ENCODE assay signal across 40 cellular contexts in genomic region chr10:78441010-78441409, GRCh38.
"Had no signal": no experiment of that assay in that cellular context is flagged by ENCODE, and none has a peak within 500 bp of the region (broad histone marks: within the 10 kb centered on the region; RNA-seq: fewer than 3 reads in every experiment).

No MANE protein-coding gene starts in this region.

- FAIRE-seq: astrocyte, bronchial epithelial cell had no signal

- H3K27ac ChIP-seq: adrenal gland, ascending aorta, brain microvascular endothelial cell, breast epithelium, cardiac muscle cell had no signal

- H3K4me3 Mint-ChIP-seq: activated naive CD4-positive, alpha-beta T cell treated with anti-CD3 and anti-CD28 coated beads for 36 hours; activated naive CD4-positive, alpha-beta T cell treated with anti-CD3 and anti-CD28 coated beads, Interleukin-2, amount 10 ng/mL, durations not matched to agents 7 days and 5 days; activated naive CD4-positive, alpha-beta T cell treated with anti-CD3 and anti-CD28 coated beads, Interleukin-2, amount 50 U/mL, for 24 hours; activated naive CD8-positive, alpha-beta T cell; activated naive CD8-positive, alpha-beta T cell treated with anti-CD3 and anti-CD28 coated beads for 36 hours; activated naive CD8-positive, alpha-beta T cell treated with anti-CD3 and anti-CD28 coated beads, Interleukin-2, amount 10 ng/mL, durations not matched to agents 7 days and 5 days; activated naive CD8-positive, alpha-beta T cell treated with anti-CD3 and anti-CD28 coated beads, Interleukin-2, amount 50 U/mL, for 24 hours; activated T-cell treated with anti-CD3 and anti-CD28 coated beads, Interleukin-2, amount 50 U/mL, for 24 hours; activated T-cell treated with anti-CD3 and anti-CD28 coated beads, Interleukin-2, amount 50 U/mL, for 4 hours; activated T-cell treated with anti-CD3 and anti-CD28 coated beads, Interleukin-2, amount 50 U/mL, for 72 hours; activated T-helper 1 cell treated with anti-CD3 and anti-CD28 coated beads, Interleukin-12 subunit alpha, Interleukin-12 subunit beta, Interleukin-2, Interleukin-4 antibody, amounts not matched to agents 30 ng/mL and 10 ng/mL and 1 ng/mL, durations not matched to agents 14 hours and 24 hours and 36 hours; activated T-helper 17 cell treated with anti-CD3 and anti-CD28 coated beads, Interleukin-2, amount 50 U/mL, for 72 hours; brain; central memory CD8-positive, alpha-beta T cell had no signal

- H3K4me3 ChIP-seq: adrenal gland, ascending aorta, breast epithelium, cardiac muscle cell had no signal

- H3K9me3 ChIP-seq: adrenal gland, ascending aorta, breast epithelium had no signal

- H3K4me1 Mint-ChIP-seq: activated naive CD4-positive, alpha-beta T cell treated with anti-CD3 and anti-CD28 coated beads, Interleukin-2, amount 10 ng/mL, durations not matched to agents 7 days and 5 days; activated naive CD4-positive, alpha-beta T cell treated with anti-CD3 and anti-CD28 coated beads, Interleukin-2, amount 50 U/mL, for 24 hours; activated naive CD8-positive, alpha-beta T cell treated with anti-CD3 and anti-CD28 coated beads for 36 hours; activated naive CD8-positive, alpha-beta T cell treated with anti-CD3 and anti-CD28 coated beads, Interleukin-2, amount 50 U/mL, for 24 hours; activated T-helper 17 cell treated with anti-CD3 and anti-CD28 coated beads, Interleukin-2, amount 50 U/mL, for 72 hours; central memory CD8-positive, alpha-beta T cell had no signal

- H3K27me3 Mint-ChIP-seq: activated naive CD4-positive, alpha-beta T cell treated with anti-CD3 and anti-CD28 coated beads, Interleukin-2, amount 50 U/mL, for 24 hours; activated naive CD8-positive, alpha-beta T cell; activated naive CD8-positive, alpha-beta T cell treated with anti-CD3 and anti-CD28 coated beads for 36 hours had no signal

- H3K9me3 Mint-ChIP-seq: activated naive CD4-positive, alpha-beta T cell treated with anti-CD3 and anti-CD28 coated beads for 36 hours; activated naive CD4-positive, alpha-beta T cell treated with anti-CD3 and anti-CD28 coated beads, Interleukin-2, amount 10 ng/mL, durations not matched to agents 7 days and 5 days; activated naive CD4-positive, alpha-beta T cell treated with anti-CD3 and anti-CD28 coated beads, Interleukin-2, amount 50 U/mL, for 24 hours; activated naive CD4-positive, alpha-beta T cell treated with anti-CD3 and anti-CD28 coated beads, Interleukin-2, amount 50 U/mL, for 72 hours; activated naive CD8-positive, alpha-beta T cell treated with anti-CD3 and anti-CD28 coated beads for 36 hours; activated naive CD8-positive, alpha-beta T cell treated with anti-CD3 and anti-CD28 coated beads, Interleukin-2, amount 10 ng/mL, durations not matched to agents 7 days and 5 days; activated naive CD8-positive, alpha-beta T cell treated with anti-CD3 and anti-CD28 coated beads, Interleukin-2, amount 50 U/mL, for 24 hours; activated T-cell treated with anti-CD3 and anti-CD28 coated beads, Interleukin-2, amount 50 U/mL, for 24 hours; activated T-cell treated with anti-CD3 and anti-CD28 coated beads, Interleukin-2, amount 50 U/mL, for 4 hours; activated T-cell treated with anti-CD3 and anti-CD28 coated beads, Interleukin-2, amount 50 U/mL, for 72 hours; activated T-helper 1 cell treated with anti-CD3 and anti-CD28 coated beads, Interleukin-12 subunit alpha, Interleukin-12 subunit beta, Interleukin-2, Interleukin-4 antibody, amounts not matched to agents 30 ng/mL and 10 ng/mL and 1 ng/mL, durations not matched to agents 14 hours and 24 hours and 36 hours; activated T-helper 17 cell treated with anti-CD3 and anti-CD28 coated beads, Interleukin-2, amount 50 U/mL, for 72 hours; activated T-helper 2 cell treated with anti-CD3 and anti-CD28 coated beads, Interferon-gamma antibody, Interleukin-2, Interleukin-4, amounts not matched to agents 10 μg/mL and 5 μg/mL and 100 μg/mL, durations not matched to agents 14 hours and 24 hours and 36 hours; brain; central memory CD8-positive, alpha-beta T cell had no signal

- H3K27me3 ChIP-seq: adrenal gland, ascending aorta, breast epithelium, cardiac muscle cell had no signal

- ATAC-seq: activated naive CD4-positive, alpha-beta T cell treated with anti-CD3 and anti-CD28 coated beads, Interleukin-2, amount 50 U/mL, for 72 hours; activated naive CD8-positive, alpha-beta T cell treated with anti-CD3 and anti-CD28 coated beads, Interleukin-2, amount 50 U/mL, for 24 hours; activated T-cell treated with anti-CD3 and anti-CD28 coated beads, Interleukin-2, amount 50 U/mL, for 4 hours; activated T-cell treated with anti-CD3 and anti-CD28 coated beads, Interleukin-2, amount 50 U/mL, for 72 hours; activated T-helper 17 cell treated with anti-CD3 and anti-CD28 coated beads, Interleukin-2, amount 50 U/mL, for 72 hours had no signal

- DNase-seq: activated effector memory CD4-positive, alpha-beta T cell treated with anti-CD3 and anti-CD28 coated beads, Interleukin-2, amount 50 U/mL, for 16 hours; activated effector memory CD4-positive, alpha-beta T cell treated with Interleukin-2 at 50 U/mL for 16 hours; activated gamma-delta T cell; activated gamma-delta T cell treated with Interleukin-2 at 50 U/mL for 16 hours; activated naive CD4-positive, alpha-beta T cell; activated naive CD4-positive, alpha-beta T cell treated with anti-CD3 and anti-CD28 coated beads for 36 hours; activated naive CD4-positive, alpha-beta T cell treated with anti-CD3 and anti-CD28 coated beads, Interleukin-2, amount 10 ng/mL, durations not matched to agents 7 days and 5 days; activated naive CD4-positive, alpha-beta T cell treated with anti-CD3 and anti-CD28 coated beads, Interleukin-2, amount 50 U/mL, for 16 hours; activated naive CD4-positive, alpha-beta T cell treated with Interleukin-2 at 50 U/mL for 16 hours; activated naive CD8-positive, alpha-beta T cell treated with anti-CD3 and anti-CD28 coated beads for 36 hours; activated naive CD8-positive, alpha-beta T cell treated with anti-CD3 and anti-CD28 coated beads, Interleukin-2, amount 10 ng/mL, durations not matched to agents 7 days and 5 days; activated naive CD8-positive, alpha-beta T cell treated with anti-CD3 and anti-CD28 coated beads, Interleukin-2, amount 50 U/mL, for 24 hours; activated T-cell treated with anti-CD3 and anti-CD28 coated beads for 4 hours; activated T-cell treated with anti-CD3 and anti-CD28 coated beads, Interleukin-2, amount 50 U/mL, for 1 hour; activated T-cell treated with anti-CD3 and anti-CD28 coated beads, Interleukin-2, amount 50 U/mL, for 24 hours; activated T-cell treated with anti-CD3 and anti-CD28 coated beads, Interleukin-2, amount 50 U/mL, for 4 hours; activated T-cell treated with anti-CD3 and anti-CD28 coated beads, Interleukin-2, amount 50 U/mL, for 48 hours; activated T-cell treated with anti-CD3 and anti-CD28 coated beads, Interleukin-2, amount 50 U/mL, for 72 hours; amniotic stem cell; amygdala; anterior cingulate cortex; aorta; brain microvascular endothelial cell; caudate nucleus; central memory CD4-positive, alpha-beta T cell; cerebellar nuclear complex had no signal

- H3K4me1 ChIP-seq: adrenal gland, breast epithelium had no signal

- H3K36me3 ChIP-seq: adrenal gland, ascending aorta, brain microvascular endothelial cell, breast epithelium, cardiac muscle cell had no signal

- H3K27ac Mint-ChIP-seq: activated naive CD4-positive, alpha-beta T cell treated with anti-CD3 and anti-CD28 coated beads for 36 hours; activated naive CD4-positive, alpha-beta T cell treated with anti-CD3 and anti-CD28 coated beads, Interleukin-2, amount 10 ng/mL, durations not matched to agents 7 days and 5 days; activated naive CD4-positive, alpha-beta T cell treated with anti-CD3 and anti-CD28 coated beads, Interleukin-2, amount 50 U/mL, for 24 hours; activated naive CD4-positive, alpha-beta T cell treated with anti-CD3 and anti-CD28 coated beads, Interleukin-2, amount 50 U/mL, for 72 hours; activated naive CD8-positive, alpha-beta T cell; activated naive CD8-positive, alpha-beta T cell treated with anti-CD3 and anti-CD28 coated beads for 36 hours; activated naive CD8-positive, alpha-beta T cell treated with anti-CD3 and anti-CD28 coated beads, Interleukin-2, amount 10 ng/mL, durations not matched to agents 7 days and 5 days; activated naive CD8-positive, alpha-beta T cell treated with anti-CD3 and anti-CD28 coated beads, Interleukin-2, amount 50 U/mL, for 24 hours; activated T-cell treated with anti-CD3 and anti-CD28 coated beads, Interleukin-2, amount 50 U/mL, for 24 hours; activated T-cell treated with anti-CD3 and anti-CD28 coated beads, Interleukin-2, amount 50 U/mL, for 72 hours; activated T-helper 1 cell treated with anti-CD3 and anti-CD28 coated beads, Interleukin-12 subunit alpha, Interleukin-12 subunit beta, Interleukin-2, Interleukin-4 antibody, amounts not matched to agents 30 ng/mL and 10 ng/mL and 1 ng/mL, durations not matched to agents 14 hours and 24 hours and 36 hours; activated T-helper 17 cell treated with anti-CD3 and anti-CD28 coated beads, Interleukin-2, amount 50 U/mL, for 72 hours; activated T-helper 2 cell treated with anti-CD3 and anti-CD28 coated beads, Interferon-gamma antibody, Interleukin-2, Interleukin-4, amounts not matched to agents 10 μg/mL and 5 μg/mL and 100 μg/mL, durations not matched to agents 14 hours and 24 hours and 36 hours had no signal

- H3K36me3 Mint-ChIP-seq: activated naive CD4-positive, alpha-beta T cell treated with anti-CD3 and anti-CD28 coated beads, Interleukin-2, amount 10 ng/mL, durations not matched to agents 7 days and 5 days; activated naive CD4-positive, alpha-beta T cell treated with anti-CD3 and anti-CD28 coated beads, Interleukin-2, amount 50 U/mL, for 24 hours; activated naive CD4-positive, alpha-beta T cell treated with anti-CD3 and anti-CD28 coated beads, Interleukin-2, amount 50 U/mL, for 72 hours; activated naive CD8-positive, alpha-beta T cell; activated naive CD8-positive, alpha-beta T cell treated with anti-CD3 and anti-CD28 coated beads for 36 hours; activated naive CD8-positive, alpha-beta T cell treated with anti-CD3 and anti-CD28 coated beads, Interleukin-2, amount 10 ng/mL, durations not matched to agents 7 days and 5 days; brain had no signal
